24 cellular contexts compared by ENCODE assay signal in genomic region chr16:3467182-3467581, GRCh38. TPM values are rescaled to one million over a fixed set of nuclear protein-coding genes. Genes with fewer than 3 reads are reported as not detected.
DNase-seq lines count a peak whose midpoint lies in the region; ATAC-seq, FAIRE-seq and TF ChIP-seq lines count a peak whose summit lies in the region.
"Had no signal": no experiment of that assay in that cellular context is flagged by ENCODE, and none has a peak within 500 bp of the region (broad histone marks: within the 10 kb centered on the region; RNA-seq: fewer than 3 reads in every experiment).

No MANE protein-coding gene starts in this region.

- peaks cover 43 to 58% of the 10 kb centered on the region in 2 donors for H3K4me1 Mint-ChIP-seq in natural killer cell
- peaks cover 34 to 58% of the 10 kb centered on the region in 2 donors for H3K4me1 Mint-ChIP-seq in natural killer cell treated with Interleukin-12 subunit alpha and Interleukin-12 subunit beta and Interleukin-15 and Interleukin-18, amount 100 ng/mL, for 72 hours (ENCODE audit: low read depth in 2 of 2)

- H3K4me3 Mint-ChIP-seq in natural killer cell, result no peak overlapping the region
- H3K4me3 Mint-ChIP-seq in natural killer cell treated with Interleukin-12 subunit alpha and Interleukin-12 subunit beta and Interleukin-15 and Interleukin-18, amount 100 ng/mL, for 72 hours, result no peak overlapping the region
- H3K4me3 Mint-ChIP-seq: activated CD4-positive, alpha-beta T cell treated with anti-CD3 and anti-CD28 coated beads, Interleukin-2, amount 10 ng/mL, durations not matched to agents 7 days and 5 days; nephron had no signal

- H3K27me3 ChIP-seq in GM12878 (replicated peaks in 1 of 2; ENCODE audit: control insufficient read depth in 2 of 2, insufficient read depth in 2 of 2, low read length in 1 of 2), result no peaks in the 10 kb centered on the region
- no peaks in the 10 kb centered on the region for H3K27me3 ChIP-seq in left lung
- H3K27me3 ChIP-seq in psoas muscle (ENCODE audit: insufficient read depth in 3 of 3, low read length in 2 of 3), result no peaks in the 10 kb centered on the region
- H3K27me3 ChIP-seq: brain microvascular endothelial cell, foreskin keratinocyte had no signal

- H3K36me3 ChIP-seq in GM12878 (ENCODE audit: control insufficient read depth in 2 of 2, insufficient read depth in 2 of 2, low read length in 1 of 2) (peaks cover 5 to 12% of the 10 kb centered on the region in 2 experiments), left lung (peaks cover 0 to 36% of the 10 kb centered on the region in 2 donors), psoas muscle (ENCODE audit: insufficient read depth in 1 of 2, low read depth in 1 of 2) (peaks cover 0 to 6% of the 10 kb centered on the region in 2 donors)

- POLR2A ChIA-PET in GM12878 (lab: Charles Lee), result no interaction called here

- SMC1A ChIA-PET in GM12878 (lab: Charles Lee; ENCODE audit: uncharacterized antibody, unreplicated experiment), result no interaction called here

- H3K9ac ChIP-seq in GM12878 (ENCODE audit: control insufficient read depth, insufficient read depth, low read length), result no peak overlapping the region

- no peaks in the 10 kb centered on the region for H3K27me3 Mint-ChIP-seq in natural killer cell (ENCODE audit: low read depth in 2 of 2)
- no peaks in the 10 kb centered on the region for H3K27me3 Mint-ChIP-seq in natural killer cell treated with Interleukin-12 subunit alpha and Interleukin-12 subunit beta and Interleukin-15 and Interleukin-18, amount 100 ng/mL, for 72 hours
- H3K27me3 Mint-ChIP-seq: activated CD4-positive, alpha-beta T cell treated with anti-CD3 and anti-CD28 coated beads, Interleukin-2, amount 10 ng/mL, durations not matched to agents 7 days and 5 days; progenitor cell of endocrine pancreas had no signal

- TF ChIP-seq POLR2A in GM12878 (IDR thresholded peaks at IDR 0.05; ENCODE audit: low read depth, low read length), result 0 out of 2 replicates have a peak, but pooled peaks have one; percentile 16

- no peak for ATAC-seq in natural killer cell
- ATAC-seq in natural killer cell treated with Interleukin-12 subunit alpha and Interleukin-12 subunit beta and Interleukin-15 and Interleukin-18, amount 100 ng/mL, for 72 hours, result no peak
- ATAC-seq in GM12878, result no peak
- peak; percentile 78 for ATAC-seq in left lung
- ATAC-seq in psoas muscle, result no peak
- ATAC-seq in GM18858 (IDR thresholded peaks at IDR 0.05; ENCODE audit: unreplicated experiment), result no peak

- intact Hi-C loops in natural killer cell (cut with micrococcal nuclease), result loop anchor here (10.0 kb wide), 1 partner anchor 282 kb away; the partner anchor contains the start of gene OR1F1
- intact Hi-C loops in GM12878 (cut with micrococcal nuclease; ENCODE audit: unreplicated experiment), result no loop called here
- intact Hi-C loops in left lung (cut with DNase I), result no loop called here
- intact Hi-C loops in psoas muscle (cut with DNase I), result no loop called here

- peaks cover 57% of the 10 kb centered on the region for H3K79me2 ChIP-seq in GM12878 (ENCODE audit: control insufficient read depth, insufficient read depth, low read length)

- DNase-seq in natural killer cell, result no peak
- DNase-seq in natural killer cell treated with Interleukin-12 subunit alpha and Interleukin-12 subunit beta and Interleukin-15 and Interleukin-18, amount 100 ng/mL, for 72 hours (ENCODE audit: low spot score), result no peak
- no peak for DNase-seq in GM12878 (ENCODE audit: low read depth, low spot score)
- DNase-seq in left lung, result no peak
- DNase-seq in GDM1 (lab: John Stamatoyannopoulos, UW), result no peak
- DNase-seq in psoas muscle, result no peak
- DNase-seq: activated CD4-positive, alpha-beta T cell treated with anti-CD3 and anti-CD28 coated beads, Interleukin-2, amount 10 ng/mL, durations not matched to agents 7 days and 5 days; activated naive CD4-positive, alpha-beta T cell treated with anti-CD3 and anti-CD28 coated beads, Interleukin-2, amount 50 U/mL, for 16 hours; brain microvascular endothelial cell; Calu3; foreskin keratinocyte; mesendoderm; NCI-H1436; NCI-H526; small intestine; stimulated activated CD4-positive, alpha-beta T cell treated with anti-CD3 and anti-CD28 coated beads, Interleukin-4, amount 100 ng/mL, for 24 hours had no signal

- H3K27ac ChIP-seq in GM12878 (ENCODE audit: control insufficient read depth, insufficient read depth) (no peak overlapping the region), left lung (no peak overlapping the region), psoas muscle (no peak overlapping the region)
- H3K27ac ChIP-seq: brain microvascular endothelial cell, foreskin keratinocyte had no signal

- no peaks in the 10 kb centered on the region for H3K36me3 Mint-ChIP-seq in natural killer cell
- H3K36me3 Mint-ChIP-seq in natural killer cell treated with Interleukin-12 subunit alpha and Interleukin-12 subunit beta and Interleukin-15 and Interleukin-18, amount 100 ng/mL, for 72 hours, result no peaks in the 10 kb centered on the region

- CTCF ChIA-PET in GM12878 (lab: Yijun Ruan, JAX), result no interaction called here

- H3K9me3 ChIP-seq in GM12878 (replicated peaks; ENCODE audit: control insufficient read depth, insufficient read depth, low read length) (peaks cover 7% of the 10 kb centered on the region; the same call in 2 of the 3 replicates), left lung (no peaks in the 10 kb centered on the region), psoas muscle (no peaks in the 10 kb centered on the region)

- no peak overlapping the region for H3K4me3 ChIP-seq in GM12878
- H3K4me3 ChIP-seq in left lung, result no peak overlapping the region
- no peak overlapping the region for H3K4me3 ChIP-seq in psoas muscle

- H3K27ac Mint-ChIP-seq in natural killer cell, result peak overlapping the region; percentile 66 to 73
- peak overlapping the region in 1 of 2 donors; percentile 71 for H3K27ac Mint-ChIP-seq in natural killer cell treated with Interleukin-12 subunit alpha and Interleukin-12 subunit beta and Interleukin-15 and Interleukin-18, amount 100 ng/mL, for 72 hours
- H3K27ac Mint-ChIP-seq: activated CD4-positive, alpha-beta T cell treated with anti-CD3 and anti-CD28 coated beads, Interleukin-2, amount 10 ng/mL, durations not matched to agents 7 days and 5 days had no signal

- no peak overlapping the region for H2AFZ ChIP-seq in GM12878 (ENCODE audit: control insufficient read depth, low read depth, low read length)

- no peaks in the 10 kb centered on the region for H3K9me3 Mint-ChIP-seq in natural killer cell
- H3K9me3 Mint-ChIP-seq in natural killer cell treated with Interleukin-12 subunit alpha and Interleukin-12 subunit beta and Interleukin-15 and Interleukin-18, amount 100 ng/mL, for 72 hours, result no peaks in the 10 kb centered on the region
- H3K9me3 Mint-ChIP-seq: activated CD4-positive, alpha-beta T cell treated with anti-CD3 and anti-CD28 coated beads, Interleukin-2, amount 10 ng/mL, durations not matched to agents 7 days and 5 days; nephron had no signal

- BruUV-seq in GM12878 (replicated peaks; lab: Mats Ljungman, UMichigan), result no TSS peak

- in situ Hi-C loops in GM12878 (cut with MboI), result no loop called here

- TF ChIP-seq EP300 in GM12878 (IDR thresholded peaks at IDR 0.05; ENCODE audit: borderline replicate concordance in 1 of 2, control insufficient read depth in 1 of 2, low read depth in 2 of 2, low read length in 2 of 2), result no peak

- H3K4me1 ChIP-seq in GM12878 (ENCODE audit: control insufficient read depth, insufficient read depth, low read length), result peaks cover 4% of the 10 kb centered on the region; the same call in 1 of the 2 replicates
- peaks cover 0 to 42% of the 10 kb centered on the region in 2 donors for H3K4me1 ChIP-seq in left lung
- peaks cover 52% of the 10 kb centered on the region for H3K4me1 ChIP-seq in psoas muscle
- H3K4me1 ChIP-seq: foreskin keratinocyte had no signal

- FAIRE-seq in GM12878 (lab: Jason Lieb, UNC), result no peak
- FAIRE-seq: H54, small intestine had no signal

- RAD21 ChIA-PET in GM12878 (lab: Charles Lee; ENCODE audit: unreplicated experiment), result no interaction called here

- no peak for TF ChIP-seq CTCF in natural killer cell (IDR thresholded peaks at IDR 0.05)
- TF ChIP-seq CTCF in GM12878 (IDR thresholded peaks at IDR 0.05 in 2 of 3, conservative IDR thresholded peaks at IDR 0.05 in 1 of 3; ENCODE audit: control insufficient read depth in 2 of 3, extremely low read depth in 1 of 3, insufficient read depth in 1 of 3, low read depth in 3 of 3, low read length in 3 of 3), result no peak
- TF ChIP-seq CTCF in left lung (IDR thresholded peaks at IDR 0.05), result no peak
- TF ChIP-seq CTCF in psoas muscle (IDR thresholded peaks at IDR 0.05), result no peak

- WGBS in GM12878 (ENCODE audit: insufficient coverage, insufficient replicate concordance, low lambda C conversion rate, missing lambda C conversion rate), result 91% methylated on average over 8 of the region's 8 CpGs
- WGBS in psoas muscle, 3 donors, result 74 to 96% (median 91%) methylated on average over 8 of the region's 8 CpGs

- no peak for TF ChIP-seq RAD21 in GM12878 (IDR thresholded peaks at IDR 0.05; ENCODE audit: insufficient read depth, low read depth, low read length)

- H4K20me1 ChIP-seq in GM12878 (ENCODE audit: control insufficient read depth, insufficient read depth), result 0 out of 2 replicates have a peak, but pooled peaks cover 2% of the 10 kb centered on the region

- H3K4me2 ChIP-seq in GM12878 (ENCODE audit: control insufficient read depth, insufficient read depth), result no peak overlapping the region

RNA-seq across cellular contexts. Expression of gene NAA60, which starts 23.7 kb away (rescaled TPM):
- total RNA-seq in natural killer cell (10 to 100 TPM; 45.1 to 69.0 (median 58.9) TPM), GM12878 (2014; rRNA removed) (17.6 and 19.3 TPM in 2 replicates), GM12878 (2014; rRNA removed; fragmentation: Illumina TruSeq; extraction: Trizol) (10.9 and 15.6 TPM in 2 replicates), GM12878 (2021) (38.6 and 39.7 TPM in 2 replicates), left lung (10 to 100 TPM; 47.8 to 49.4 TPM), psoas muscle (10 to 100 TPM; 17.9 to 20.1 (median 19.0) TPM)
- total RNA-seq in natural killer cell treated with Interleukin-12 subunit alpha and Interleukin-12 subunit beta and Interleukin-15 and Interleukin-18, amount 100 ng/mL, for 72 hours, result 10 to 100 TPM; 59.0 to 60.0 TPM
- 45.2 and 45.7 TPM in 2 replicates for total RNA-seq in GM12878 (2013; cell fraction: nucleolus; rRNA removed)
- 14.5 TPM for polyA plus RNA-seq in GM12878 (2011; ENCODE audit: low read depth)
- polyA plus RNA-seq in GM12878 (2011; rRNA removed) (24.3 and 30.8 TPM in 2 replicates), GM12878 (2014; fragmentation: Illumina TruSeq; extraction: Trizol) (42.5 and 54.7 TPM in 2 replicates), GM12878 (2014; fragmentation: Nextera tagmentation; extraction: Ambion mirVana) (1 to 10 TPM; 6.2 to 9.1 TPM), GM12878 (2014; rRNA removed) (32.2 and 39.1 TPM in 2 replicates), GM12878 (2016; fragmentation: Nextera tagmentation; extraction: Ambion mirVana) (10 to 100 TPM; 38.4 to 43.1 TPM), psoas muscle (10 to 100 TPM; 20.9 to 29.3 (median 23.4) TPM)
- polyA plus RNA-seq in GM12878 (2011; cell fraction: cytosol; rRNA removed), result 18.7 and 24.9 TPM in 2 replicates
- polyA plus RNA-seq in GM12878 (2011; cell fraction: nucleus; rRNA removed), result 29.8 and 39.6 TPM in 2 replicates
- 24.4 and 31.3 TPM in 2 replicates for polyA plus RNA-seq in GM12878 (2012)
- polyA minus RNA-seq in GM12878 (2011; rRNA and poly(A)+ RNA removed), result 18.9 and 22.5 TPM in 2 replicates
- polyA minus RNA-seq in GM12878 (2011; cell fraction: cytosol; rRNA and poly(A)+ RNA removed), result 9.1 and 9.8 TPM in 2 replicates
- polyA minus RNA-seq in GM12878 (2011; cell fraction: nucleus; rRNA and poly(A)+ RNA removed), result 11.0 and 15.4 TPM in 2 replicates

RNA-seq across cellular contexts. Expression of gene ZNF597, which starts 23.9 kb away (rescaled TPM):
- total RNA-seq in natural killer cell (1 to 10 TPM; 1.8 to 3.5 (median 2.8) TPM), GM12878 (2014; rRNA removed) (2.4 TPM in 2 replicates), GM12878 (2014; rRNA removed; fragmentation: Illumina TruSeq; extraction: Trizol) (2.8 TPM in 2 replicates), GM12878 (2021) (1.9 and 2.0 TPM in 2 replicates), left lung (1 to 10 TPM; 3.2 to 4.1 TPM), psoas muscle (1 to 10 TPM in 3 of 4 donors, under 1 TPM in 1; 0.79 to 1.3 (median 1.2) TPM)
- total RNA-seq in natural killer cell treated with Interleukin-12 subunit alpha and Interleukin-12 subunit beta and Interleukin-15 and Interleukin-18, amount 100 ng/mL, for 72 hours, result 1 to 10 TPM; 2.7 to 2.9 TPM
- 9.8 and 9.9 TPM in 2 replicates for total RNA-seq in GM12878 (2013; cell fraction: nucleolus; rRNA removed)
- polyA plus RNA-seq in GM12878 (2011; ENCODE audit: low read depth), result 1.1 TPM
- polyA plus RNA-seq in GM12878 (2011; rRNA removed) (2.7 and 3.1 TPM in 2 replicates), GM12878 (2014; fragmentation: Illumina TruSeq; extraction: Trizol) (2.0 and 2.8 TPM in 2 replicates), GM12878 (2014; fragmentation: Nextera tagmentation; extraction: Ambion mirVana) (under 1 TPM; 0.80 to 0.85 TPM), GM12878 (2014; rRNA removed) (1.2 and 1.5 TPM in 2 replicates), GM12878 (2016; fragmentation: Nextera tagmentation; extraction: Ambion mirVana) (1 to 10 TPM; 1.3 to 2.8 TPM), psoas muscle (1 to 10 TPM in 1 of 3 donors, under 1 TPM in 2; 0.63 to 1.7 (median 0.98) TPM)
- polyA plus RNA-seq in GM12878 (2011; cell fraction: cytosol; rRNA removed), result 1.3 and 1.5 TPM in 2 replicates
- polyA plus RNA-seq in GM12878 (2011; cell fraction: nucleus; rRNA removed), result 2.0 and 2.3 TPM in 2 replicates
- polyA plus RNA-seq in GM12878 (2012), result 1.7 and 1.8 TPM in 2 replicates
- polyA minus RNA-seq in GM12878 (2011; rRNA and poly(A)+ RNA removed), result 3.2 and 3.4 TPM in 2 replicates
- 1.8 and 2.1 TPM in 2 replicates for polyA minus RNA-seq in GM12878 (2011; cell fraction: cytosol; rRNA and poly(A)+ RNA removed)
- polyA minus RNA-seq in GM12878 (2011; cell fraction: nucleus; rRNA and poly(A)+ RNA removed), result 1.5 and 2.9 TPM in 2 replicates

RNA-seq across cellular contexts. Expression of gene C16orf90, which starts 28.1 kb away (rescaled TPM):
- total RNA-seq in natural killer cell, result not detected
- total RNA-seq in natural killer cell treated with Interleukin-12 subunit alpha and Interleukin-12 subunit beta and Interleukin-15 and Interleukin-18, amount 100 ng/mL, for 72 hours, result not detected
- total RNA-seq in GM12878 (2013; cell fraction: nucleolus; rRNA removed), result not detected in 2 replicates
- total RNA-seq in GM12878 (2014; rRNA removed), result not detected in 2 replicates
- not detected in 2 replicates for total RNA-seq in GM12878 (2014; rRNA removed; fragmentation: Illumina TruSeq; extraction: Trizol)
- total RNA-seq in GM12878 (2021), result not detected in 2 replicates
- not detected for polyA plus RNA-seq in GM12878 (2011; ENCODE audit: low read depth)
- polyA plus RNA-seq in GM12878 (2011; rRNA removed), result not detected in 2 replicates
- polyA plus RNA-seq in GM12878 (2011; cell fraction: cytosol; rRNA removed), result not detected in 2 replicates
- not detected in 2 replicates for polyA plus RNA-seq in GM12878 (2011; cell fraction: nucleus; rRNA removed)
- polyA plus RNA-seq in GM12878 (2012), result not detected in 2 replicates
- not detected in 2 replicates for polyA plus RNA-seq in GM12878 (2014; fragmentation: Illumina TruSeq; extraction: Trizol)
- not detected for polyA plus RNA-seq in GM12878 (2014; fragmentation: Nextera tagmentation; extraction: Ambion mirVana)
- not detected in 2 replicates for polyA plus RNA-seq in GM12878 (2014; rRNA removed)
- polyA plus RNA-seq in GM12878 (2016; fragmentation: Nextera tagmentation; extraction: Ambion mirVana), result not detected
- polyA minus RNA-seq in GM12878 (2011; rRNA and poly(A)+ RNA removed), result not detected in 2 replicates
- polyA minus RNA-seq in GM12878 (2011; cell fraction: cytosol; rRNA and poly(A)+ RNA removed), result not detected in 2 replicates
- not detected in 2 replicates for polyA minus RNA-seq in GM12878 (2011; cell fraction: nucleus; rRNA and poly(A)+ RNA removed)
- not detected for total RNA-seq in left lung
- total RNA-seq in psoas muscle, result not detected
- not detected for polyA plus RNA-seq in psoas muscle
- total RNA-seq: activated CD4-positive, alpha-beta T cell treated with anti-CD3 and anti-CD28 coated beads, Interleukin-2, amount 10 ng/mL, durations not matched to agents 7 days and 5 days; Calu3; dermis blood vessel endothelial cell; epithelial cell of proximal tubule; foreskin keratinocyte; kidney epithelial cell; progenitor cell of endocrine pancreas; subcutaneous adipose tissue had no signal
- polyA plus RNA-seq: foreskin keratinocyte, small intestine had no signal

RNA-seq across cellular contexts. Expression of gene CLUAP1, which starts 33.6 kb away (rescaled TPM):
- 1 to 10 TPM; 4.0 to 6.2 (median 4.7) TPM for total RNA-seq in natural killer cell
- 10 to 100 TPM in 1 of 2 donors, 1 to 10 TPM in 1; 4.3 to 10.8 TPM for total RNA-seq in natural killer cell treated with Interleukin-12 subunit alpha and Interleukin-12 subunit beta and Interleukin-15 and Interleukin-18, amount 100 ng/mL, for 72 hours
- 23.3 and 26.2 TPM in 2 replicates for total RNA-seq in GM12878 (2013; cell fraction: nucleolus; rRNA removed)
- total RNA-seq in GM12878 (2014; rRNA removed), result 3.8 and 6.0 TPM in 2 replicates
- total RNA-seq in GM12878 (2014; rRNA removed; fragmentation: Illumina TruSeq; extraction: Trizol), result 8.5 and 11.2 TPM in 2 replicates
- total RNA-seq in GM12878 (2021), result 6.9 and 7.1 TPM in 2 replicates
- 5.1 TPM for polyA plus RNA-seq in GM12878 (2011; ENCODE audit: low read depth)
- polyA plus RNA-seq in GM12878 (2011; rRNA removed), result 15.0 and 19.5 TPM in 2 replicates
- polyA plus RNA-seq in GM12878 (2011; cell fraction: cytosol; rRNA removed), result 3.5 and 4.4 TPM in 2 replicates
- polyA plus RNA-seq in GM12878 (2011; cell fraction: nucleus; rRNA removed), result 5.5 and 5.9 TPM in 2 replicates
- polyA plus RNA-seq in GM12878 (2012), result 6.0 and 7.1 TPM in 2 replicates
- polyA plus RNA-seq in GM12878 (2014; fragmentation: Illumina TruSeq; extraction: Trizol), result 8.2 and 14.5 TPM in 2 replicates
- polyA plus RNA-seq in GM12878 (2014; fragmentation: Nextera tagmentation; extraction: Ambion mirVana), result 10 to 100 TPM; 14.9 to 16.2 TPM
- polyA plus RNA-seq in GM12878 (2014; rRNA removed), result 5.0 and 7.9 TPM in 2 replicates
- 10 to 100 TPM; 14.6 to 15.1 TPM for polyA plus RNA-seq in GM12878 (2016; fragmentation: Nextera tagmentation; extraction: Ambion mirVana)
- 4.0 and 8.4 TPM in 2 replicates for polyA minus RNA-seq in GM12878 (2011; rRNA and poly(A)+ RNA removed)
- 3.9 and 7.2 TPM in 2 replicates for polyA minus RNA-seq in GM12878 (2011; cell fraction: cytosol; rRNA and poly(A)+ RNA removed)
- polyA minus RNA-seq in GM12878 (2011; cell fraction: nucleus; rRNA and poly(A)+ RNA removed), result 2.9 and 5.7 TPM in 2 replicates
- 10 to 100 TPM; 21.6 to 27.3 TPM for total RNA-seq in left lung
- 10 to 100 TPM; 16.7 to 19.5 (median 17.9) TPM for total RNA-seq in psoas muscle
- 10 to 100 TPM in 1 of 3 donors, 1 to 10 TPM in 2; 7.4 to 17.3 (median 8.2) TPM for polyA plus RNA-seq in psoas muscle
